9 cellular contexts compared by ENCODE assay signal in genomic region chr11:12207384-12208150, GRCh38.
A peak's percentile ranks its signal among the peaks of the same experiment; 100 is the strongest.
DNase-seq lines count a peak whose midpoint lies in the region; ATAC-seq and TF ChIP-seq lines count a peak whose summit lies in the region.
"Had no signal": no experiment of that assay in that cellular context is flagged by ENCODE, and none has a peak within 500 bp of the region (broad histone marks: within the 10 kb centered on the region; RNA-seq: fewer than 3 reads in every experiment).

No MANE protein-coding gene starts in this region.

- no peaks in the 10 kb centered on the region for H3K27me3 Mint-ChIP-seq in activated T-cell treated with anti-CD3 and anti-CD28 coated beads, Interleukin-2, amount 50 U/mL, for 72 hours (ENCODE audit: low read depth)
- H3K27me3 Mint-ChIP-seq in immature natural killer cell (ENCODE audit: low read depth in 3 of 3), result no peaks in the 10 kb centered on the region
- H3K27me3 Mint-ChIP-seq in stimulated activated naive CD8-positive, alpha-beta T cell treated with anti-CD3 and anti-CD28 coated beads, Interleukin-15, Interleukin-2, amounts not matched to agents 100 ng/mL and 50 ng/mL, for 24 hours, result no peaks in the 10 kb centered on the region
- no peaks in the 10 kb centered on the region for H3K27me3 Mint-ChIP-seq in CD4-positive, alpha-beta T cell

- H3K4me1 Mint-ChIP-seq in activated T-cell treated with anti-CD3 and anti-CD28 coated beads, Interleukin-2, amount 50 U/mL, for 72 hours (ENCODE audit: low read depth), result peaks cover 78% of the 10 kb centered on the region
- peaks cover 4 to 8% of the 10 kb centered on the region in 2 donors for H3K4me1 Mint-ChIP-seq in immature natural killer cell
- H3K4me1 Mint-ChIP-seq in stimulated activated naive CD8-positive, alpha-beta T cell treated with anti-CD3 and anti-CD28 coated beads, Interleukin-15, Interleukin-2, amounts not matched to agents 100 ng/mL and 50 ng/mL, for 24 hours (ENCODE audit: low read depth), result peaks cover 77% of the 10 kb centered on the region
- peaks cover 19% of the 10 kb centered on the region for H3K4me1 Mint-ChIP-seq in CD4-positive, alpha-beta T cell (ENCODE audit: low read depth)

- peak; percentile 64 to 74 for DNase-seq in activated CD4-positive, alpha-beta T cell treated with anti-CD3 and anti-CD28 coated beads, Interleukin-2, amount 50 U/mL, for 48 hours
- DNase-seq in activated CD4-positive, alpha-beta T cell treated with anti-CD3 and anti-CD28 coated beads, Interleukin-2, amount 50 U/mL, for 1 hour, result no peak
- DNase-seq in activated T-cell treated with anti-CD3 and anti-CD28 coated beads, Interleukin-2, amount 50 U/mL, for 72 hours, result peak; percentile 74 to 80
- DNase-seq in immature natural killer cell (no peak), HuH-7 (ENCODE audit: low spot score) (no peak)
- DNase-seq in CD4-positive, alpha-beta T cell, result no peak
- no peak for DNase-seq in effector CD8-positive, alpha-beta T cell (lab: John Stamatoyannopoulos, UW)
- DNase-seq: Kasumi-1 had no signal

- no peaks in the 10 kb centered on the region for H3K9me3 ChIP-seq in CD4-positive, alpha-beta T cell (ENCODE audit: control insufficient read depth, low read length)

- POLR2A ChIA-PET in CD4-positive, alpha-beta T cell (lab: Charles Lee), result interaction anchor here (1.5 to 1.6 kb wide), 2 partner anchors 9 to 12 kb away, joined by 3 to 5 read pairs; no protein-coding TSS in a partner anchor

- intact Hi-C loops in CD4-positive, alpha-beta T cell (cut with DNase I, micrococcal nuclease), result no loop called here

- no peak overlapping the region for H3K27ac ChIP-seq in CD4-positive, alpha-beta T cell (ENCODE audit: low read depth, low read length)

- peak; percentile 92 to 95 for ATAC-seq in activated T-cell treated with anti-CD3 and anti-CD28 coated beads, Interleukin-2, amount 50 U/mL, for 72 hours (replicated peaks in 1 of 2)
- no peak for ATAC-seq in CD4-positive, alpha-beta T cell (ENCODE audit: poor library complexity)

- peaks cover 41 to 84% of the 10 kb centered on the region in 2 donors for H3K36me3 Mint-ChIP-seq in activated T-cell treated with anti-CD3 and anti-CD28 coated beads, Interleukin-2, amount 50 U/mL, for 72 hours (ENCODE audit: insufficient read depth in 2 of 2)
- H3K36me3 Mint-ChIP-seq in immature natural killer cell, result peaks cover 37 to 57% (median 39%) of the 10 kb centered on the region in 3 donors
- peaks cover 81% of the 10 kb centered on the region for H3K36me3 Mint-ChIP-seq in stimulated activated naive CD8-positive, alpha-beta T cell treated with anti-CD3 and anti-CD28 coated beads, Interleukin-15, Interleukin-2, amounts not matched to agents 100 ng/mL and 50 ng/mL, for 24 hours (ENCODE audit: low read depth)
- H3K36me3 Mint-ChIP-seq in CD4-positive, alpha-beta T cell (ENCODE audit: low read depth), result peaks cover 57% of the 10 kb centered on the region

- H3K4me3 Mint-ChIP-seq in activated T-cell treated with anti-CD3 and anti-CD28 coated beads, Interleukin-2, amount 50 U/mL, for 72 hours, result peak overlapping the region; percentile 77 to 83
- H3K4me3 Mint-ChIP-seq in immature natural killer cell, result no peak overlapping the region
- H3K4me3 Mint-ChIP-seq in stimulated activated naive CD8-positive, alpha-beta T cell treated with anti-CD3 and anti-CD28 coated beads, Interleukin-15, Interleukin-2, amounts not matched to agents 100 ng/mL and 50 ng/mL, for 24 hours, result peak overlapping the region; percentile 49
- H3K4me3 Mint-ChIP-seq in CD4-positive, alpha-beta T cell, result no peak overlapping the region

- CTCF ChIA-PET in CD4-positive, alpha-beta T cell (lab: Charles Lee), result interaction anchor here (1.1 kb wide), 1 partner anchor 28 kb away, joined by 3 read pairs; no protein-coding TSS in a partner anchor

- H3K27ac Mint-ChIP-seq in activated T-cell treated with anti-CD3 and anti-CD28 coated beads, Interleukin-2, amount 50 U/mL, for 72 hours, result peak overlapping the region; percentile 76
- H3K27ac Mint-ChIP-seq in immature natural killer cell, result peak overlapping the region in 4 of 6 donors; percentile 33 to 65 (median 54)
- peak overlapping the region; percentile 94 for H3K27ac Mint-ChIP-seq in stimulated activated naive CD8-positive, alpha-beta T cell treated with anti-CD3 and anti-CD28 coated beads, Interleukin-15, Interleukin-2, amounts not matched to agents 100 ng/mL and 50 ng/mL, for 24 hours
- no peak overlapping the region for H3K27ac Mint-ChIP-seq in CD4-positive, alpha-beta T cell

- peaks cover 4 to 6% of the 10 kb centered on the region in 2 donors for H3K9me3 Mint-ChIP-seq in activated T-cell treated with anti-CD3 and anti-CD28 coated beads, Interleukin-2, amount 50 U/mL, for 72 hours
- H3K9me3 Mint-ChIP-seq in immature natural killer cell, result no peaks in the 10 kb centered on the region
- H3K9me3 Mint-ChIP-seq in stimulated activated naive CD8-positive, alpha-beta T cell treated with anti-CD3 and anti-CD28 coated beads, Interleukin-15, Interleukin-2, amounts not matched to agents 100 ng/mL and 50 ng/mL, for 24 hours, result peaks cover 11% of the 10 kb centered on the region
- no peaks in the 10 kb centered on the region for H3K9me3 Mint-ChIP-seq in CD4-positive, alpha-beta T cell

- no peak for TF ChIP-seq CTCF in CD4-positive, alpha-beta T cell (IDR thresholded peaks at IDR 0.05)

- H3K27me3 ChIP-seq in CD4-positive, alpha-beta T cell (ENCODE audit: control insufficient read depth, insufficient read depth, low read length), result no peaks in the 10 kb centered on the region

Comparison
In these comparisons a context has a peak if more than half of its experiments do, and no peak if none do; other contexts are left out.
1. DNase-seq: peak in activated CD4-positive, alpha-beta T cell treated with anti-CD3 and anti-CD28 coated beads, Interleukin-2, amount 50 U/mL, for 48 hours (2 of 2) and activated T-cell treated with anti-CD3 and anti-CD28 coated beads, Interleukin-2, amount 50 U/mL, for 72 hours (2 of 2); none in activated CD4-positive, alpha-beta T cell treated with anti-CD3 and anti-CD28 coated beads, Interleukin-2, amount 50 U/mL, for 1 hour (single experiment), immature natural killer cell (0 of 3), CD4-positive, alpha-beta T cell (0 of 10), HuH-7 (single experiment) and effector CD8-positive, alpha-beta T cell (single experiment).
2. H3K4me3 Mint-ChIP-seq: peak in activated T-cell treated with anti-CD3 and anti-CD28 coated beads, Interleukin-2, amount 50 U/mL, for 72 hours (2 of 2) and stimulated activated naive CD8-positive, alpha-beta T cell treated with anti-CD3 and anti-CD28 coated beads, Interleukin-15, Interleukin-2, amounts not matched to agents 100 ng/mL and 50 ng/mL, for 24 hours (single experiment); none in immature natural killer cell (0 of 5) and CD4-positive, alpha-beta T cell (single experiment).